Comparison of ENCODE assay signal across 7 cellular contexts in genomic region chr10:122879339-122880273, GRCh38. TPM values are rescaled to one million over a fixed set of nuclear protein-coding genes. Genes with fewer than 3 reads are reported as not detected.
DNase-seq lines count a peak whose midpoint lies in the region; ATAC-seq, FAIRE-seq and TF ChIP-seq lines count a peak whose summit lies in the region.

Gene FAM24B (minus strand): TSS chr10:122879581. CDS start chr10:122850515, 29,066 bp downstream.

- H2AFZ ChIP-seq in keratinocyte (ENCODE audit: control insufficient read depth, low read length): peak within 1 kb of the TSS; percentile 100

- peak; percentile 93 for DNase-seq in NCI-H2171 treated with DMSO at 0.1 percent for 48 hours (lab: John Stamatoyannopoulos, UW)
- peak; percentile 80 to 91 (median 87) for DNase-seq in activated CD4-positive, CD25-positive, alpha-beta regulatory T cell (lab: John Stamatoyannopoulos, UW)
- DNase-seq in cerebellar cortex (ENCODE audit: low spot score): peak; percentile 98
- DNase-seq in keratinocyte (ENCODE audit: low read depth, low spot score): peak; percentile 80
- peak; percentile 95 for DNase-seq in stimulated activated CD4-positive, alpha-beta T cell treated with anti-CD3 and anti-CD28 coated beads, Interleukin-1b, Interleukin-23, amount 100 ng/mL, for 48 hours

- H3K27me3 ChIP-seq in keratinocyte (ENCODE audit: control insufficient read depth, extremely low read depth, insufficient read depth, low read length): no peaks in the 10 kb centered on the region

- no peaks in the 10 kb centered on the region for H3K36me3 ChIP-seq in keratinocyte (ENCODE audit: control insufficient read depth in 2 of 2, extremely low read depth in 1 of 2, insufficient read depth in 2 of 2, low read length in 2 of 2)

- dilution Hi-C loops in keratinocyte (cut with MboI; ENCODE audit: extremely low pct_ligation_motif_present, low sequenced_read_pairs): no loop called here

- TF ChIP-seq POLR2A in GM18526 (IDR thresholded peaks at IDR 0.05; ENCODE audit: extremely low read depth, insufficient read length): peak; percentile 83

- H3K4me3 ChIP-seq in keratinocyte (ENCODE audit: control insufficient read depth in 2 of 3, extremely low read depth in 1 of 3, insufficient read depth in 2 of 3, low read depth in 1 of 3, low read length in 3 of 3): peak within 1 kb of the TSS; percentile 66 to 91 (median 78)

- no peaks in the 10 kb centered on the region for H3K9me3 ChIP-seq in keratinocyte (ENCODE audit: control insufficient read depth, low read depth, low read length)

- peaks cover 41% of the 10 kb centered on the region for H3K79me2 ChIP-seq in keratinocyte (ENCODE audit: control insufficient read depth, insufficient read depth, low read length)

- H3K9ac ChIP-seq in keratinocyte (ENCODE audit: control insufficient read depth, extremely low read depth, insufficient read depth, low read length): peak within 1 kb of the TSS; percentile 80

- TF ChIP-seq CTCF in keratinocyte (optimal IDR thresholded peaks at IDR 0.05 in 1 of 3, IDR thresholded peaks at IDR 0.05 in 1 of 3, conservative IDR thresholded peaks at IDR 0.05 in 1 of 3; ENCODE audit: extremely low read depth in 1 of 3, insufficient read depth in 2 of 3, low read length in 3 of 3): no peak

- H3K4me1 ChIP-seq in keratinocyte (ENCODE audit: control insufficient read depth, extremely low read depth, insufficient read depth, low read length): peaks cover 40% of the 10 kb centered on the region

- ATAC-seq in HG03064 (IDR thresholded peaks at IDR 0.05; ENCODE audit: low read depth, unreplicated experiment): peak; percentile 74

- no peaks in the 10 kb centered on the region for H4K20me1 ChIP-seq in keratinocyte (ENCODE audit: control insufficient read depth, extremely low read depth, insufficient read depth, low read length)

- peak within 1 kb of the TSS; percentile 93 for H3K4me2 ChIP-seq in keratinocyte (ENCODE audit: control insufficient read depth, extremely low read depth, insufficient read depth, low read depth, low read length)

- H3K9me1 ChIP-seq in keratinocyte (ENCODE audit: control insufficient read depth, extremely low read depth, insufficient read depth, low read length): no peaks in the 10 kb centered on the region

- peak; percentile 77 for FAIRE-seq in keratinocyte (lab: Jason Lieb, UNC)

- peak within 1 kb of the TSS; percentile 68 for H3K27ac ChIP-seq in keratinocyte (ENCODE audit: control insufficient read depth, insufficient read depth, low read length)

RNA-seq across cellular contexts. Expression of gene FAM24B, which starts in this region (rescaled TPM):
- polyA plus RNA-seq in keratinocyte: 2.7 to 4.5 TPM (median 3.8 TPM) in 3 replicates
- 1.5 TPM for polyA plus RNA-seq in keratinocyte (2011; ENCODE audit: low read depth)
- polyA plus RNA-seq in keratinocyte (2011; cell fraction: cytosol; rRNA removed): 3.4 and 3.5 TPM in 2 replicates
- 9.3 and 10.0 TPM in 2 replicates for polyA plus RNA-seq in keratinocyte (2011; cell fraction: nucleus; rRNA removed)
- polyA plus RNA-seq in keratinocyte (2012; ENCODE audit: low replicate concordance): 4.3 and 5.6 TPM in 2 replicates
- 1.4 TPM in 1 of 3 replicates, not detected in the others for polyA minus RNA-seq in keratinocyte
- not detected for polyA minus RNA-seq in keratinocyte (2011; cell fraction: cytosol; rRNA and poly(A)+ RNA removed)
- polyA minus RNA-seq in keratinocyte (2011; cell fraction: nucleus; rRNA and poly(A)+ RNA removed): 0.84 and 1.9 TPM in 2 replicates

Comparison
In these comparisons a context has a peak if more than half of its experiments do, and no peak if none do; other contexts are left out.
1. Peak in every context shown above with its lines: DNase-seq, ATAC-seq, H3K4me3 ChIP-seq and H3K27ac ChIP-seq.